14 cellular contexts compared by ENCODE assay signal in genomic region chr10:112715581-112715980, GRCh38.
"Had no signal": no experiment of that assay in that cellular context is flagged by ENCODE, and none has a peak within 500 bp of the region (broad histone marks: within the 10 kb centered on the region; RNA-seq: fewer than 3 reads in every experiment).

No MANE protein-coding gene starts in this region.

- ATAC-seq: activated T-cell treated with anti-CD3 and anti-CD28 coated beads, Interleukin-2, amount 50 U/mL, for 72 hours; body of pancreas; effector memory CD8-positive, alpha-beta T cell; left lobe of liver; stimulated activated naive CD8-positive, alpha-beta T cell treated with anti-CD3 and anti-CD28 coated beads, Interleukin-15, Interleukin-2, amounts not matched to agents 100 U/mL and 50 U/mL, for 24 hours had no signal

- H3K4me1 Mint-ChIP-seq: activated naive CD4-positive, alpha-beta T cell treated with anti-CD3 and anti-CD28 coated beads, Interleukin-2, amount 10 ng/mL, durations not matched to agents 7 days and 5 days had no signal

- H3K27ac Mint-ChIP-seq: activated naive CD4-positive, alpha-beta T cell treated with anti-CD3 and anti-CD28 coated beads, Interleukin-2, amount 10 ng/mL, durations not matched to agents 7 days and 5 days; activated T-cell treated with anti-CD3 and anti-CD28 coated beads, Interleukin-2, amount 50 U/mL, for 72 hours; dendritic cell treated with granulocyte-macrophage colony-stimulating factor and Interleukin-4, amounts not matched to agents 40 ng/mL and 50 ng/mL, for 4 days; effector memory CD8-positive, alpha-beta T cell; T-helper 2 cell treated with Interferon-gamma antibody and Interleukin-4, amounts not matched to agents 5 μg/mL and 100 μg/mL, for 36 hours had no signal

- H3K9me3 ChIP-seq: body of pancreas, testis had no signal

- H3K4me3 Mint-ChIP-seq: activated naive CD4-positive, alpha-beta T cell treated with anti-CD3 and anti-CD28 coated beads, Interleukin-2, amount 10 ng/mL, durations not matched to agents 7 days and 5 days; activated T-cell treated with anti-CD3 and anti-CD28 coated beads, Interleukin-2, amount 50 U/mL, for 72 hours; central memory CD8-positive, alpha-beta T cell; dendritic cell treated with granulocyte-macrophage colony-stimulating factor and Interleukin-4, amounts not matched to agents 40 ng/mL and 50 ng/mL, for 4 days; effector memory CD8-positive, alpha-beta T cell; T-helper 2 cell treated with Interferon-gamma antibody and Interleukin-4, amounts not matched to agents 5 μg/mL and 100 μg/mL, for 36 hours had no signal

- H3K9me3 Mint-ChIP-seq: activated naive CD4-positive, alpha-beta T cell treated with anti-CD3 and anti-CD28 coated beads, Interleukin-2, amount 10 ng/mL, durations not matched to agents 7 days and 5 days; activated T-cell treated with anti-CD3 and anti-CD28 coated beads, Interleukin-2, amount 50 U/mL, for 72 hours; central memory CD8-positive, alpha-beta T cell; dendritic cell treated with granulocyte-macrophage colony-stimulating factor and Interleukin-4, amounts not matched to agents 40 ng/mL and 50 ng/mL, for 4 days; effector memory CD8-positive, alpha-beta T cell; T-helper 2 cell treated with Interferon-gamma antibody and Interleukin-4, amounts not matched to agents 5 μg/mL and 100 μg/mL, for 36 hours had no signal

- FAIRE-seq: urothelium cell line had no signal

- DNase-seq: activated CD4-positive, alpha-beta T cell treated with anti-CD3 and anti-CD28 coated beads, Interleukin-2, amount 50 U/mL, for 48 hours; activated CD4-positive, CD25-positive, alpha-beta regulatory T cell treated with anti-CD3 and anti-CD28 coated beads, Interleukin-2, amount 50 U/mL, for 72 hours; activated naive CD4-positive, alpha-beta T cell treated with anti-CD3 and anti-CD28 coated beads, Interleukin-2, amount 10 ng/mL, durations not matched to agents 7 days and 5 days; activated T-cell treated with anti-CD3 and anti-CD28 coated beads, Interleukin-2, amount 50 U/mL, for 72 hours; body of pancreas; effector memory CD8-positive, alpha-beta T cell; stimulated activated CD4-positive, alpha-beta T cell treated with anti-CD3 and anti-CD28 coated beads, Interleukin-2, amount 100 ng/mL, for 48 hours; stimulated activated naive CD8-positive, alpha-beta T cell treated with anti-CD3 and anti-CD28 coated beads, Interleukin-15, Interleukin-2, amounts not matched to agents 100 U/mL and 50 U/mL, for 24 hours; testis had no signal

- H3K4me1 ChIP-seq: testis had no signal

- H3K27ac ChIP-seq: body of pancreas, testis had no signal

- H3K27me3 ChIP-seq: body of pancreas, testis had no signal

- H3K27me3 Mint-ChIP-seq: activated naive CD4-positive, alpha-beta T cell treated with anti-CD3 and anti-CD28 coated beads, Interleukin-2, amount 10 ng/mL, durations not matched to agents 7 days and 5 days; central memory CD8-positive, alpha-beta T cell; dendritic cell treated with granulocyte-macrophage colony-stimulating factor and Interleukin-4, amounts not matched to agents 40 ng/mL and 50 ng/mL, for 4 days; effector memory CD8-positive, alpha-beta T cell had no signal

- H3K4me3 ChIP-seq: body of pancreas, testis had no signal
